ENCODE assay signal across 28 cellular contexts in the genomic region with DNA sequence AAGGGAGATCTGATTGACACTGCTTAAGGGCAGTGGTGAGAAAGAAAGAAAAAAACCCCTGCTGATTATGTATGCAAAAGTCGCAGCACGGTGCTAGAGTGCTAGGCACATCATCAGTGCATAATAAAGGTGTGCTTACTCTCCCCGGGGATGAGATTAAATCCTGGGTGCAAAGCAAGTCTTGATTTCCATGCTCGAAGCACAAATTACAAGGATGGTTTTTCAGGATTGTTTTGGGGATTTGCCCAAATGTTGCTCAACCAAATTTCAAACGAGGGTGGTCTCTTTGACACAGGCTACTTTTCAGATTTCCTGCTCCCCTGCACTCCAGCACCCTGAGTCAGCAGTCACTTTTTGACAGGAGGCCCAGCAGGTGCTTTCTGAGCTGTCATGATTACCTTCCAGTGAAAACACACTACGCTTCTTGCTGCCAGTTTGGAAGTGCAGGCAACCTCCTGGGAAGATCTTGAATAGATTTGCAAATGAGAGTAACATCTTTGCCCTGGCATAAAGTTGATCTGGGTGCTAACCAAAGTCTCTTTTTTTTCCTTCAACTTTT.
"Had no signal": no experiment of that assay in that cellular context is flagged by ENCODE, and none has a peak within 500 bp of the region (broad histone marks: within the 10 kb centered on the region; RNA-seq: fewer than 3 reads in every experiment).

No MANE protein-coding gene starts in this region.

- H3K9me3 Mint-ChIP-seq: activated T-cell treated with anti-CD3 and anti-CD28 coated beads, Interleukin-2, amount 50 U/mL, for 72 hours; T-helper 2 cell treated with Interferon-gamma antibody and Interleukin-4, amounts not matched to agents 5 μg/mL and 100 μg/mL, for 36 hours had no signal

- H3K4me1 Mint-ChIP-seq: naive B cell; stimulated activated effector memory CD8-positive, alpha-beta T cell treated with anti-CD3 and anti-CD28 coated beads, Interleukin-12 subunit alpha, Interleukin-12 subunit beta, amount 100 ng/mL, for 72 hours had no signal

- ATAC-seq: activated T-cell treated with anti-CD3 and anti-CD28 coated beads, Interleukin-2, amount 50 U/mL, for 72 hours; gastrocnemius medialis; pancreas; stimulated activated effector memory CD8-positive, alpha-beta T cell treated with anti-CD3 and anti-CD28 coated beads, Interleukin-12 subunit alpha, Interleukin-12 subunit beta, amount 100 ng/mL, for 72 hours had no signal

- H3K36me3 Mint-ChIP-seq: activated naive CD8-positive, alpha-beta T cell; naive B cell; stimulated activated effector memory CD8-positive, alpha-beta T cell treated with anti-CD3 and anti-CD28 coated beads, Interleukin-12 subunit alpha, Interleukin-12 subunit beta, amount 100 ng/mL, for 72 hours had no signal

- H3K27me3 ChIP-seq: gastrocnemius medialis, pancreas, sigmoid colon had no signal

- H3K36me3 ChIP-seq: gastrocnemius medialis, left ventricle myocardium inferior, pancreas, prostate gland, sigmoid colon, thoracic aorta had no signal

- H3K27ac Mint-ChIP-seq: activated naive CD8-positive, alpha-beta T cell; activated T-cell treated with anti-CD3 and anti-CD28 coated beads, Interleukin-2, amount 50 U/mL, for 72 hours; nephron progenitor cell; stimulated activated effector memory CD8-positive, alpha-beta T cell treated with anti-CD3 and anti-CD28 coated beads, Interleukin-12 subunit alpha, Interleukin-12 subunit beta, amount 100 ng/mL, for 72 hours; stimulated activated naive CD8-positive, alpha-beta T cell treated with anti-CD3 and anti-CD28 coated beads, Interleukin-15, Interleukin-2, amounts not matched to agents 100 ng/mL and 50 ng/mL, for 24 hours; T-helper 2 cell treated with Interferon-gamma antibody and Interleukin-4, amounts not matched to agents 5 μg/mL and 100 μg/mL, for 36 hours had no signal

- H2AFZ ChIP-seq: hepatocyte had no signal

- H3K4me3 ChIP-seq: gastrocnemius medialis, hepatocyte, left ventricle myocardium inferior, lung, pancreas, prostate gland, sigmoid colon, thoracic aorta had no signal

- H3K9me3 ChIP-seq: gastrocnemius medialis, pancreas, prostate gland, sigmoid colon, thoracic aorta had no signal

- H3K79me2 ChIP-seq: hepatocyte had no signal

- H3K27ac ChIP-seq: gastrocnemius medialis, hepatocyte, left ventricle myocardium inferior, pancreas, prostate gland, sigmoid colon, thoracic aorta had no signal

- H3K4me2 ChIP-seq: hepatocyte had no signal

- H3K4me3 Mint-ChIP-seq: activated naive CD8-positive, alpha-beta T cell; activated T-cell treated with anti-CD3 and anti-CD28 coated beads, Interleukin-2, amount 50 U/mL, for 72 hours; naive B cell; nephron progenitor cell; stimulated activated effector memory CD8-positive, alpha-beta T cell treated with anti-CD3 and anti-CD28 coated beads, Interleukin-12 subunit alpha, Interleukin-12 subunit beta, amount 100 ng/mL, for 72 hours; stimulated activated naive CD8-positive, alpha-beta T cell treated with anti-CD3 and anti-CD28 coated beads, Interleukin-15, Interleukin-2, amounts not matched to agents 100 ng/mL and 50 ng/mL, for 24 hours; T-helper 2 cell treated with Interferon-gamma antibody and Interleukin-4, amounts not matched to agents 5 μg/mL and 100 μg/mL, for 36 hours had no signal

- DNase-seq: activated CD4-positive, alpha-beta T cell treated with anti-CD3 and anti-CD28 coated beads for 4 hours; activated CD4-positive, alpha-beta T cell treated with anti-CD3 and anti-CD28 coated beads, Interleukin-2, amount 50 U/mL, for 4 hours; activated effector memory CD4-positive, alpha-beta T cell treated with Interleukin-2 at 50 U/mL for 16 hours; activated naive CD4-positive, alpha-beta T cell treated with Interleukin-2 at 50 U/mL for 16 hours; activated T-cell treated with anti-CD3 and anti-CD28 coated beads for 4 hours; activated T-cell treated with anti-CD3 and anti-CD28 coated beads, Interleukin-2, amount 50 U/mL, for 72 hours; anterior cingulate cortex; effector CD8-positive, alpha-beta T cell; gastrocnemius medialis; left ventricle myocardium inferior; naive B cell; nephron progenitor cell; nucleus accumbens; pancreas; retina; sigmoid colon; small intestine; stimulated activated CD4-positive, alpha-beta T cell treated with anti-CD3 and anti-CD28 coated beads, Interleukin-4, amount 100 ng/mL, for 24 hours; T-helper 1 cell; trophoblast cell had no signal

- H3K4me1 ChIP-seq: gastrocnemius medialis, left ventricle myocardium inferior, pancreas, prostate gland, sigmoid colon had no signal
